In the genomic region with DNA sequence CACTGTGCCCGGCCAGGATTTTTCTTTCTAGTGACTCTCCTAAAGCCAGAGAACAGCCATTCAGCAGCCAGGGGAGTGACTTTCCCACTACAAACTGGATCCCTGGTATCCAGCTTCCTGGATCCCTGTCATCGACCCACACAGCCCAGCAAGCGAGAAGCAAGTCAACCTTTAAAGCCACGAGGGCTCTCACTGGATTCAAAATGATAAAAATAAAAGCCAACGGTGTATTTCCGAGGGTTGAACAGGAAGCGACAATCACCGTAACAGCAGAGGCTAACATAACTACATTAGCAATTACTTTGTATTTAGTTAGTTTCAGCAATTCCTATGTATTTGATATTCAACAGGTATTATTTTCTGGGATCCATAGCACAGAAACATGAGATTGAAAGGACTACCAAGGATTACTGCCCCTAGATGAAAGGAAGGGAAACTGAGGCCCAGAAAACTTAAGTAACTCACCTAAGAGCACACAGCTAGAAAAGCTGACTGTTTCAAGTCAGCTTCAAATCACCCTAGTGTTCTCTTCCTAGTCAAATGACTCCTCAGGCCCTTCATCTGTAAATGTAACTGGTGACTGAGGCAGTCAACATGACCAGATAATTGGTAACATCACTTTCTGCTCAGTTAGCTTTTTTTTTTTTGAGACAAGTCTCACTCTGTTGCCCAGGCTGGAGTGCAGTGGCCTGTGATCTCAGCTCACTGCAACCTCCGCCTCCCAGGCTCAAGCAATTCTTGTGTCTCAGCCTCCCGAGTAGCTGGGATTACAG, we compare ENCODE assay signal across 10 cellular contexts. TPM values are rescaled to one million over a fixed set of nuclear protein-coding genes. Genes with fewer than 3 reads are reported as not detected.
DNase-seq lines count a peak whose midpoint lies in the region; ATAC-seq and TF ChIP-seq lines count a peak whose summit lies in the region.
"Had no signal": no experiment of that assay in that cellular context is flagged by ENCODE, and none has a peak within 500 bp of the region (broad histone marks: within the 10 kb centered on the region; RNA-seq: fewer than 3 reads in every experiment).

No MANE protein-coding gene starts in this region.

- H3K27me3 ChIP-seq in H9 (ENCODE audit: insufficient read depth, low read length) = no peaks in the 10 kb centered on the region

- no peak overlapping the region for H4K5ac ChIP-seq in H9 (ENCODE audit: insufficient read length, low read depth, low read length)

- H2BK15ac ChIP-seq in H9 (ENCODE audit: low read depth, low read length) = no peak overlapping the region

- H2BK5ac ChIP-seq in H9 (ENCODE audit: insufficient read length, low read length) = no peak overlapping the region

- no peak overlapping the region for H3K14ac ChIP-seq in H9 (ENCODE audit: insufficient read depth, low read length)

- H3K23ac ChIP-seq in H9 (ENCODE audit: insufficient read length, low read depth, low read length) = no peak overlapping the region

- no peak overlapping the region for H3K18ac ChIP-seq in H9 (ENCODE audit: insufficient read length, low read depth, low read length)

- no peak for ATAC-seq in stimulated activated naive CD8-positive, alpha-beta T cell treated with anti-CD3 and anti-CD28 coated beads, Interleukin-15, amount 100 ng/mL, for 72 hours
- ATAC-seq in GM21529 (IDR thresholded peaks at IDR 0.05; ENCODE audit: unreplicated experiment) (no peak), HG02642 (IDR thresholded peaks at IDR 0.05; ENCODE audit: poor library complexity, unreplicated experiment) (no peak), HG03442 (IDR thresholded peaks at IDR 0.05; ENCODE audit: unreplicated experiment) (no peak)

- H3K27ac Mint-ChIP-seq in H9 (peak overlapping the region in 2 of 3 experiments; percentile 24 to 87; a peak in 2 of 7 replicates), immature natural killer cell (peak overlapping the region; percentile 91 to 98 (median 96))
- H3K27ac Mint-ChIP-seq in activated T-helper 2 cell treated with anti-CD3 and anti-CD28 coated beads, Interferon-gamma antibody, Interleukin-2, Interleukin-4, amounts not matched to agents 10 μg/mL and 5 μg/mL and 100 μg/mL, durations not matched to agents 14 hours and 24 hours and 36 hours = peak overlapping the region; percentile 92
- peak overlapping the region; percentile 96 to 97 for H3K27ac Mint-ChIP-seq in stimulated activated naive CD8-positive, alpha-beta T cell treated with anti-CD3 and anti-CD28 coated beads, Interleukin-15, amount 100 ng/mL, for 72 hours

- H3K9me3 ChIP-seq in H9 (ENCODE audit: control insufficient read depth, low read depth, low read length) = no peaks in the 10 kb centered on the region

- H3K4me1 ChIP-seq in H9 (ENCODE audit: insufficient read depth, low read length) = no peaks in the 10 kb centered on the region

- intact Hi-C loops in activated T-helper 2 cell treated with anti-CD3 and anti-CD28 coated beads, Interferon-gamma antibody, Interleukin-2, Interleukin-4, amounts not matched to agents 10 μg/mL and 5 μg/mL and 100 μg/mL, durations not matched to agents 14 hours and 24 hours and 36 hours (cut with micrococcal nuclease) = no loop called here

- H3K79me2 ChIP-seq in H9 (ENCODE audit: insufficient read depth, low read length) = no peaks in the 10 kb centered on the region

- no peak overlapping the region for H2AFZ ChIP-seq in H9 (ENCODE audit: low read length)

- no peak for TF ChIP-seq CTCF in H9 (conservative IDR thresholded peaks at IDR 0.05)

- peaks cover 13 to 14% of the 10 kb centered on the region in 2 experiments; a peak in 3 of 4 replicates for H3K4me1 Mint-ChIP-seq in H9
- H3K4me1 Mint-ChIP-seq in activated T-helper 2 cell treated with anti-CD3 and anti-CD28 coated beads, Interferon-gamma antibody, Interleukin-2, Interleukin-4, amounts not matched to agents 10 μg/mL and 5 μg/mL and 100 μg/mL, durations not matched to agents 14 hours and 24 hours and 36 hours (ENCODE audit: low read depth) = peaks cover 38% of the 10 kb centered on the region
- H3K4me1 Mint-ChIP-seq in immature natural killer cell = peaks cover 39 to 45% of the 10 kb centered on the region in 2 donors
- H3K4me1 Mint-ChIP-seq in stimulated activated naive CD8-positive, alpha-beta T cell treated with anti-CD3 and anti-CD28 coated beads, Interleukin-15, amount 100 ng/mL, for 72 hours = peaks cover 61% of the 10 kb centered on the region

- H2AK5ac ChIP-seq in H9 (ENCODE audit: insufficient read length, low read length) = no peak overlapping the region

- no peaks in the 10 kb centered on the region for H4K20me1 ChIP-seq in H9 (ENCODE audit: control insufficient read depth, insufficient read depth, insufficient read length)

- no peak overlapping the region for H2BK20ac ChIP-seq in H9 (ENCODE audit: low read depth, low read length, poor library complexity, severe bottlenecking)

- no peak overlapping the region for H2BK12ac ChIP-seq in H9 (ENCODE audit: insufficient read length, low read depth, low read length)

- H3K9ac ChIP-seq in H9 (ENCODE audit: extremely low read depth, insufficient read length, low read length) = peak overlapping the region; percentile 13

- WGBS in H9 (ENCODE audit: extremely low coverage, insufficient read length, low lambda C conversion rate) = no CpG with 5 or more reads among the region's 10 CpGs

- H2BK120ac ChIP-seq in H9 (ENCODE audit: low read depth, low read length, poor library complexity, severe bottlenecking) = no peak overlapping the region

- no peak overlapping the region for H3K4ac ChIP-seq in H9 (ENCODE audit: low read depth, low read length)

- H3K27ac ChIP-seq in H9 (ENCODE audit: insufficient read length, low read depth, low read length) = no peak overlapping the region

- H3K56ac ChIP-seq in H9 (ENCODE audit: insufficient read length, low read depth, low read length) = no peak overlapping the region

- H4K91ac ChIP-seq in H9 (ENCODE audit: insufficient read length, low read depth, low read length) = no peak overlapping the region

- no peak overlapping the region for H4K8ac ChIP-seq in H9 (replicated peaks; ENCODE audit: insufficient read length, low read depth, low read length)

- H3K9me3 Mint-ChIP-seq in H9 (peaks cover 5 to 9% of the 10 kb centered on the region in 2 experiments; a peak in 3 of 5 replicates), immature natural killer cell (no peaks in the 10 kb centered on the region)
- H3K9me3 Mint-ChIP-seq in activated T-helper 2 cell treated with anti-CD3 and anti-CD28 coated beads, Interferon-gamma antibody, Interleukin-2, Interleukin-4, amounts not matched to agents 10 μg/mL and 5 μg/mL and 100 μg/mL, durations not matched to agents 14 hours and 24 hours and 36 hours = peaks cover 8% of the 10 kb centered on the region
- peaks cover 6 to 8% of the 10 kb centered on the region in 2 donors for H3K9me3 Mint-ChIP-seq in stimulated activated naive CD8-positive, alpha-beta T cell treated with anti-CD3 and anti-CD28 coated beads, Interleukin-15, amount 100 ng/mL, for 72 hours

- H3K79me1 ChIP-seq in H9 (ENCODE audit: insufficient read depth, low read depth, low read length, poor library complexity, severe bottlenecking) = no peaks in the 10 kb centered on the region

- DNase-seq in H9 (no peak), immature natural killer cell (peak in 1 of 3 donors; percentile 22), NCI-H226 (no peak)
- no peak for DNase-seq in activated T-helper 2 cell treated with anti-CD3 and anti-CD28 coated beads, Interferon-gamma antibody, Interleukin-2, Interleukin-4, amounts not matched to agents 10 μg/mL and 5 μg/mL and 100 μg/mL, durations not matched to agents 14 hours and 24 hours and 36 hours (ENCODE audit: low spot score)
- no peak for DNase-seq in stimulated activated naive CD8-positive, alpha-beta T cell treated with anti-CD3 and anti-CD28 coated beads, Interleukin-15, amount 100 ng/mL, for 72 hours

- peaks cover 6 to 20% (median 12%) of the 10 kb centered on the region in 3 experiments; a peak in 6 of 7 replicates for H3K36me3 Mint-ChIP-seq in H9 (ENCODE audit: insufficient read depth in 1 of 3, low read depth in 3 of 3)
- peaks cover 18% of the 10 kb centered on the region for H3K36me3 Mint-ChIP-seq in activated T-helper 2 cell treated with anti-CD3 and anti-CD28 coated beads, Interferon-gamma antibody, Interleukin-2, Interleukin-4, amounts not matched to agents 10 μg/mL and 5 μg/mL and 100 μg/mL, durations not matched to agents 14 hours and 24 hours and 36 hours (ENCODE audit: low read depth)
- H3K36me3 Mint-ChIP-seq in immature natural killer cell = peaks cover 0 to 4% (median 0%) of the 10 kb centered on the region in 3 donors

- no peaks in the 10 kb centered on the region for H3K23me2 ChIP-seq in H9 (ENCODE audit: insufficient read length, low read depth, low read length, poor library complexity, severe bottlenecking)

- H3K4me3 Mint-ChIP-seq in H9 (no peak overlapping the region), immature natural killer cell (peak overlapping the region; percentile 59 to 80 (median 65))
- peak overlapping the region; percentile 55 for H3K4me3 Mint-ChIP-seq in activated T-helper 2 cell treated with anti-CD3 and anti-CD28 coated beads, Interferon-gamma antibody, Interleukin-2, Interleukin-4, amounts not matched to agents 10 μg/mL and 5 μg/mL and 100 μg/mL, durations not matched to agents 14 hours and 24 hours and 36 hours (ENCODE audit: low read depth)
- peak overlapping the region; percentile 76 to 78 for H3K4me3 Mint-ChIP-seq in stimulated activated naive CD8-positive, alpha-beta T cell treated with anti-CD3 and anti-CD28 coated beads, Interleukin-15, amount 100 ng/mL, for 72 hours

- H3K27me3 Mint-ChIP-seq in H9 (ENCODE audit: low read depth) (no peaks in the 10 kb centered on the region; the same call in none of the 2 replicates), immature natural killer cell (ENCODE audit: low read depth in 3 of 3) (peaks cover 19 to 37% (median 27%) of the 10 kb centered on the region in 3 donors)
- H3K27me3 Mint-ChIP-seq in activated T-helper 2 cell treated with anti-CD3 and anti-CD28 coated beads, Interferon-gamma antibody, Interleukin-2, Interleukin-4, amounts not matched to agents 10 μg/mL and 5 μg/mL and 100 μg/mL, durations not matched to agents 14 hours and 24 hours and 36 hours (ENCODE audit: low read depth) = no peaks in the 10 kb centered on the region
- H3K27me3 Mint-ChIP-seq in stimulated activated naive CD8-positive, alpha-beta T cell treated with anti-CD3 and anti-CD28 coated beads, Interleukin-15, amount 100 ng/mL, for 72 hours = no peaks in the 10 kb centered on the region

- no peak overlapping the region for H3K4me2 ChIP-seq in H9 (ENCODE audit: insufficient read depth, insufficient read length, low read length)

- no peak overlapping the region for H3T11ph ChIP-seq in H9 (ENCODE audit: low read length)

RNA-seq across cellular contexts. Expression of a gene that starts 2.7 kb away (rescaled TPM):
- total RNA-seq in H9 (2021) = 19.2 and 21.4 TPM in 2 replicates
- 15.7 and 17.0 TPM in 2 replicates for total RNA-seq in activated T-helper 2 cell treated with anti-CD3 and anti-CD28 coated beads, Interferon-gamma antibody, Interleukin-2, Interleukin-4, amounts not matched to agents 10 μg/mL and 5 μg/mL and 100 μg/mL, durations not matched to agents 14 hours and 24 hours and 36 hours
- polyA plus RNA-seq in immature natural killer cell = 1 to 10 TPM in 1 of 3 donors, under 1 TPM in 2; 0.21 to 1.5 (median 0.66) TPM

RNA-seq across cellular contexts. Expression of a gene that starts 24.5 kb away (rescaled TPM):
- not detected in 2 replicates for total RNA-seq in H9 (2021)
- not detected in 2 replicates for total RNA-seq in activated T-helper 2 cell treated with anti-CD3 and anti-CD28 coated beads, Interferon-gamma antibody, Interleukin-2, Interleukin-4, amounts not matched to agents 10 μg/mL and 5 μg/mL and 100 μg/mL, durations not matched to agents 14 hours and 24 hours and 36 hours
- not detected for polyA plus RNA-seq in immature natural killer cell
- total RNA-seq: mononuclear cell, subcutaneous adipose tissue had no signal

RNA-seq across cellular contexts. Expression of a gene that starts 28.1 kb away (rescaled TPM):
- 13.6 and 14.6 TPM in 2 replicates for total RNA-seq in H9 (2021)
- total RNA-seq in activated T-helper 2 cell treated with anti-CD3 and anti-CD28 coated beads, Interferon-gamma antibody, Interleukin-2, Interleukin-4, amounts not matched to agents 10 μg/mL and 5 μg/mL and 100 μg/mL, durations not matched to agents 14 hours and 24 hours and 36 hours = 76.6 and 79.1 TPM in 2 replicates
- polyA plus RNA-seq in immature natural killer cell = 10 to 100 TPM; 58.6 to 86.4 (median 69.9) TPM

RNA-seq across cellular contexts. Expression of a gene that starts 51.2 kb away (rescaled TPM):
- total RNA-seq in H9 (2021) = 82.2 and 82.5 TPM in 2 replicates
- 60.6 and 64.0 TPM in 2 replicates for total RNA-seq in activated T-helper 2 cell treated with anti-CD3 and anti-CD28 coated beads, Interferon-gamma antibody, Interleukin-2, Interleukin-4, amounts not matched to agents 10 μg/mL and 5 μg/mL and 100 μg/mL, durations not matched to agents 14 hours and 24 hours and 36 hours
- polyA plus RNA-seq in immature natural killer cell = 1 to 10 TPM; 2.4 to 9.4 (median 4.2) TPM

RNA-seq across cellular contexts. Expression of a gene that starts 58.4 kb away (rescaled TPM):
- total RNA-seq in H9 (2021) = 11.5 and 13.5 TPM in 2 replicates
- total RNA-seq in activated T-helper 2 cell treated with anti-CD3 and anti-CD28 coated beads, Interferon-gamma antibody, Interleukin-2, Interleukin-4, amounts not matched to agents 10 μg/mL and 5 μg/mL and 100 μg/mL, durations not matched to agents 14 hours and 24 hours and 36 hours = 0.34 TPM in 1 of 2 replicates, not detected in the other
- polyA plus RNA-seq in immature natural killer cell = not detected
- total RNA-seq: subcutaneous adipose tissue had no signal

Comparison
In these comparisons a context has a peak if more than half of its experiments do, and no peak if none do; other contexts are left out.
1. H3K4me3 Mint-ChIP-seq: peak in activated T-helper 2 cell treated with anti-CD3 and anti-CD28 coated beads, Interferon-gamma antibody, Interleukin-2, Interleukin-4, amounts not matched to agents 10 μg/mL and 5 μg/mL and 100 μg/mL, durations not matched to agents 14 hours and 24 hours and 36 hours (single experiment), immature natural killer cell (5 of 5) and stimulated activated naive CD8-positive, alpha-beta T cell treated with anti-CD3 and anti-CD28 coated beads, Interleukin-15, amount 100 ng/mL, for 72 hours (2 of 2); none in H9 (0 of 2).
2. Peak in every context shown above with its lines, with median percentiles within 50 percentile points of each other: H3K27ac Mint-ChIP-seq.